8 cellular contexts compared by ENCODE assay signal in genomic region chr22:40177738-40178416, GRCh38. TPM values are rescaled to one million over a fixed set of nuclear protein-coding genes. Genes with fewer than 3 reads are reported as not detected.
DNase-seq lines count a peak whose midpoint lies in the region; ATAC-seq and TF ChIP-seq lines count a peak whose summit lies in the region.

A gene with protein sequence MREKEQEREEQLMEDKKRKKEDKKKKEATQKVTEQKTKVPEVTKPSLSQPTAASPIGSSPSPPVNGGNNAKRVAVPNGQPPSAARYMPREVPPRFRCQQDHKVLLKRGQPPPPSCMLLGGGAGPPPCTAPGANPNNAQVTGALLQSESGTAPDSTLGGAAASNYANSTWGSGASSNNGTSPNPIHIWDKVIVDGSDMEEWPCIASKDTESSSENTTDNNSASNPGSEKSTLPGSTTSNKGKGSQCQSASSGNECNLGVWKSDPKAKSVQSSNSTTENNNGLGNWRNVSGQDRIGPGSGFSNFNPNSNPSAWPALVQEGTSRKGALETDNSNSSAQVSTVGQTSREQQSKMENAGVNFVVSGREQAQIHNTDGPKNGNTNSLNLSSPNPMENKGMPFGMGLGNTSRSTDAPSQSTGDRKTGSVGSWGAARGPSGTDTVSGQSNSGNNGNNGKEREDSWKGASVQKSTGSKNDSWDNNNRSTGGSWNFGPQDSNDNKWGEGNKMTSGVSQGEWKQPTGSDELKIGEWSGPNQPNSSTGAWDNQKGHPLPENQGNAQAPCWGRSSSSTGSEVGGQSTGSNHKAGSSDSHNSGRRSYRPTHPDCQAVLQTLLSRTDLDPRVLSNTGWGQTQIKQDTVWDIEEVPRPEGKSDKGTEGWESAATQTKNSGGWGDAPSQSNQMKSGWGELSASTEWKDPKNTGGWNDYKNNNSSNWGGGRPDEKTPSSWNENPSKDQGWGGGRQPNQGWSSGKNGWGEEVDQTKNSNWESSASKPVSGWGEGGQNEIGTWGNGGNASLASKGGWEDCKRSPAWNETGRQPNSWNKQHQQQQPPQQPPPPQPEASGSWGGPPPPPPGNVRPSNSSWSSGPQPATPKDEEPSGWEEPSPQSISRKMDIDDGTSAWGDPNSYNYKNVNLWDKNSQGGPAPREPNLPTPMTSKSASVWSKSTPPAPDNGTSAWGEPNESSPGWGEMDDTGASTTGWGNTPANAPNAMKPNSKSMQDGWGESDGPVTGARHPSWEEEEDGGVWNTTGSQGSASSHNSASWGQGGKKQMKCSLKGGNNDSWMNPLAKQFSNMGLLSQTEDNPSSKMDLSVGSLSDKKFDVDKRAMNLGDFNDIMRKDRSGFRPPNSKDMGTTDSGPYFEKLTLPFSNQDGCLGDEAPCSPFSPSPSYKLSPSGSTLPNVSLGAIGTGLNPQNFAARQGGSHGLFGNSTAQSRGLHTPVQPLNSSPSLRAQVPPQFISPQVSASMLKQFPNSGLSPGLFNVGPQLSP (N-terminal part only) (plus strand): TSS chr22:40177925. CDS start chr22:40178136, 211 bp downstream.

- H3K4me3 ChIP-seq in brain microvascular endothelial cell (ENCODE audit: low read depth, low read length) (peak within 1 kb of the TSS; percentile 73), iPS DF 6.9 (ENCODE audit: low read length) (peak within 1 kb of the TSS; percentile 85; the same call in 1 of the 2 replicates), sigmoid colon (peak within 1 kb of the TSS; percentile 52 to 71 (median 54))

- peak in 1 of 4 donors; percentile 26 for TF ChIP-seq EP300 in sigmoid colon (IDR thresholded peaks at IDR 0.05)

- H3K36me3 ChIP-seq in brain microvascular endothelial cell (replicated peaks) (no peaks in the 10 kb centered on the region), iPS DF 6.9 (ENCODE audit: control insufficient read depth, insufficient read depth, low read length) (no peaks in the 10 kb centered on the region), sigmoid colon (no peaks in the 10 kb centered on the region)

- no CpG with 5 or more reads among the region's 10 CpGs for WGBS in iPS DF 6.9 (ENCODE audit: insufficient coverage, insufficient read length)
- 0% methylated on average over 10 of the region's 10 CpGs for WGBS in sigmoid colon, 2 donors

- intact Hi-C loops in sigmoid colon (cut with DNase I): loop anchor here (2.0 to 10.0 kb wide), 5 partner anchors 44 to 646 kb away; partner anchors contain the start of genes ADSL and RPS19BP1

- ATAC-seq in HG03039 (IDR thresholded peaks at IDR 0.05; ENCODE audit: unreplicated experiment): peak; percentile 76

- no peaks in the 10 kb centered on the region for H3K9me3 ChIP-seq in iPS DF 6.9 (ENCODE audit: control insufficient read depth, insufficient read depth, low read length)
- no peaks in the 10 kb centered on the region for H3K9me3 ChIP-seq in sigmoid colon

- H3K27ac ChIP-seq in brain microvascular endothelial cell: peak within 1 kb of the TSS; percentile 86
- no peak within 1 kb of the TSS for H3K27ac ChIP-seq in iPS DF 6.9 (ENCODE audit: low read length)
- peak within 1 kb of the TSS; percentile 80 to 90 (median 81) for H3K27ac ChIP-seq in sigmoid colon

- peak; percentile 98 for TF ChIP-seq POLR2A in sigmoid colon (IDR thresholded peaks at IDR 0.05)

- in situ Hi-C loops in brain microvascular endothelial cell (cut with HindIII; ENCODE audit: low pct_ligation_motif_present, low sequenced_read_pairs): no loop called here

- TF ChIP-seq CTCF in brain microvascular endothelial cell (IDR thresholded peaks at IDR 0.05; ENCODE audit: low read depth, low read length, missing control alignments) (no peak), sigmoid colon (IDR thresholded peaks at IDR 0.05) (no peak)

- peaks cover under 1% of the 10 kb centered on the region for H3K4me1 ChIP-seq in iPS DF 6.9 (ENCODE audit: control insufficient read depth, insufficient read depth, low read length)
- peaks cover 0 to 65% (median 59%) of the 10 kb centered on the region in 4 donors for H3K4me1 ChIP-seq in sigmoid colon

- H3K27me3 ChIP-seq in brain microvascular endothelial cell (replicated peaks) (no peaks in the 10 kb centered on the region), iPS DF 6.9 (ENCODE audit: control insufficient read depth, insufficient read depth, low read length) (no peaks in the 10 kb centered on the region), sigmoid colon (no peaks in the 10 kb centered on the region)

- peak; percentile 34 to 37 for DNase-seq in activated CD8-positive, alpha-beta memory T cell treated with anti-CD3 and anti-CD28 coated beads for 1 hour (ENCODE audit: extremely low read depth in 1 of 2, low read depth in 1 of 2)
- DNase-seq in activated CD8-positive, alpha-beta memory T cell treated with anti-CD3 and anti-CD28 coated beads, Interleukin-2, amount 50 U/mL, for 48 hours: no peak
- DNase-seq in NCI-H2081 treated with DMSO at 0.1 percent for 48 hours (lab: John Stamatoyannopoulos, UW): peak; percentile 87
- peak; percentile 53 for DNase-seq in T1000 (lab: John Stamatoyannopoulos, UW)
- DNase-seq in brain microvascular endothelial cell: peak; percentile 95
- DNase-seq in iPS DF 6.9 (ENCODE audit: low read depth, low spot score): peak; percentile 85
- DNase-seq in sigmoid colon: peak; percentile 88

RNA-seq across cellular contexts. Expression of the gene that starts here (rescaled TPM):
- total RNA-seq in sigmoid colon: 10 to 100 TPM; 26.5 to 51.8 (median 28.1) TPM
- 10 to 100 TPM in 1 of 3 donors, 1 to 10 TPM in 1, under 1 TPM in 1; 0.60 to 23.0 (median 9.2) TPM for polyA plus RNA-seq in sigmoid colon
